ENCODE assay signal across 5 cellular contexts in genomic region chr17:17007891-17008290, GRCh38. TPM values are rescaled to one million over a fixed set of nuclear protein-coding genes. Genes with fewer than 3 reads are reported as not detected.
"Had no signal": no experiment of that assay in that cellular context is flagged by ENCODE, and none has a peak within 500 bp of the region (broad histone marks: within the 10 kb centered on the region; RNA-seq: fewer than 3 reads in every experiment).

No MANE protein-coding gene starts in this region.

RNA-seq across cellular contexts. Expression of gene TNFRSF13B, which starts 36.0 kb away (rescaled TPM):
- total RNA-seq: activated CD8-positive, alpha-beta T cell treated with anti-CD3 and anti-CD28 coated beads for 36 hours; activated T-cell treated with anti-CD3 and anti-CD28 coated beads, Interleukin-2, amount 50 U/mL, for 72 hours; chondrocyte; RPMI7951; SK-MEL-5 had no signal
